In the genomic region with DNA sequence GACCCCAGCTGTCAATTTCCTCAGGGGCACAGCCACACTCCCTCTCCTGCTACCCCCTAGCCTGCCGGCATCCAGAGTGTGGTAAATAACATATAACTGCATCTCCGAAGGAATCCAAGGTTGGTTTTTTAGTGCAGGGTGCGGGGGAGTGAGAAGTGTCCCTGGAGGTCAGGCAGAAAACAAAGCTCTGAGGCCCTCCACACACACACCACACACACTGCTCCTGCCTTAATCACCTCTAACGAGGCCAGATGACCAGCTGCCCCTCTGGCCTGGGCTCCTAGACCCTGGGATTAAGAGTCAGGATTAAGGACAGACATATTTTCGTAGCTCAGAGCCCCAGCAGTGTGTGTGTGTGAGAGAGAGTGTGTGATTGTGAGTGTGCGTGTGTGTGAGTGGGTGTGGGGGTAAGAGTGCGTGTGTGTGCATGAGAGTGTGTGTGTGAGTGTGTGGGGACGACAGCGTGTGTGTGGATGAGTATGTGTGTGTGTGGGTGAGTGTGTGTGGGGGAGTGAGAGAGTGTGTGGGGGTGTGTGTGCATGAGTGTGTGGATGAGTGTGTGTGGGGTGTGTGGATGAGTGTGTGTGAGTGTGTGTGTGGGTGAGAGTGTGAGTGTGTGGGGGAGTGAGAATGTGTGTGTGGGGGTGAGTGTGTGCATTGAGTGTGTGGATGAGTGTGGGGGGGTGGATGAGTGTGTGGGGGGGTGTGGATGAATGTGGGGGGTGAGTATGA, we compare ENCODE assay signal across 1 cellular context.
TF ChIP-seq lines count a peak whose summit lies in the region.

No MANE protein-coding gene starts in this region.

TF ChIP-seq in IMR-90, 13 proteins besides CTCF, POLR2A, EP300 and RAD21 (continued from another document):
- TF ChIP-seq RCOR1 (IDR thresholded peaks at IDR 0.05; ENCODE audit: insufficient replicate concordance, low read length): no peak
- TF ChIP-seq MAFK (IDR thresholded peaks at IDR 0.05; ENCODE audit: low read depth, low read length): no peak
- no peak for TF ChIP-seq MAZ (IDR thresholded peaks at IDR 0.05; ENCODE audit: borderline replicate concordance, low read depth, low read length)
- no peak for TF ChIP-seq NFE2L2 (IDR thresholded peaks at IDR 0.05; ENCODE audit: low read depth, low read length)
- no peak for TF ChIP-seq MXI1 (IDR thresholded peaks at IDR 0.05; ENCODE audit: borderline replicate concordance, low read depth, low read length)
- no peak for TF ChIP-seq SMC3 (IDR thresholded peaks at IDR 0.05; ENCODE audit: low read depth, low read length)
- TF ChIP-seq, protein P1, sequence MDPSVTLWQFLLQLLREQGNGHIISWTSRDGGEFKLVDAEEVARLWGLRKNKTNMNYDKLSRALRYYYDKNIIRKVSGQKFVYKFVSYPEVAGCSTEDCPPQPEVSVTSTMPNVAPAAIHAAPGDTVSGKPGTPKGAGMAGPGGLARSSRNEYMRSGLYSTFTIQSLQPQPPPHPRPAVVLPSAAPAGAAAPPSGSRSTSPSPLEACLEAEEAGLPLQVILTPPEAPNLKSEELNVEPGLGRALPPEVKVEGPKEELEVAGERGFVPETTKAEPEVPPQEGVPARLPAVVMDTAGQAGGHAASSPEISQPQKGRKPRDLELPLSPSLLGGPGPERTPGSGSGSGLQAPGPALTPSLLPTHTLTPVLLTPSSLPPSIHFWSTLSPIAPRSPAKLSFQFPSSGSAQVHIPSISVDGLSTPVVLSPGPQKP (IDR thresholded peaks at IDR 0.05; ENCODE audit: borderline replicate concordance, low read depth, low read length): no peak
- TF ChIP-seq CHD1 (IDR thresholded peaks at IDR 0.05; ENCODE audit: low read depth, low read length): no peak
- TF ChIP-seq BHLHE40 (IDR thresholded peaks at IDR 0.05; ENCODE audit: low read depth, low read length): no peak
- no peak for TF ChIP-seq RFX5 (IDR thresholded peaks at IDR 0.05; ENCODE audit: low read depth, low read length)
